In the genomic region with DNA sequence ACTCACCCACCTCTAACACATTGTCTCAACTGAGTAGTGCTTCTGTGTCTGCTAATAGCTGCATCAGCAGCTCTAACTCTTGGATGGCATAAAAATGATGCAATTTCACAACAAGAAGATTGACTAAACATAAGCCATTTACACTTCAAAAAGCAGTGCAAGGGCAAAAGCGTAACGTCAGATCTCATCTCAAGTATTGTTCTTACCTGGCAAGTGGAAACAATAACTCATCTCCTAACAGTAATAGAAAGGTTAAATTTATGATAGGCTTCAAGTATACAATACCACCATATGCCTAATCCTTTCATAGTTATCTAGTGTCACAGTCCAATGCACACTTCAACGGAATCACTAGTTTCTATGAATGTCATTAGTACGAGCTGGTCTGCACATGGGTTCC, we compare ENCODE assay signal across 8 cellular contexts. TPM values are rescaled to one million over a fixed set of nuclear protein-coding genes. Genes with fewer than 3 reads are reported as not detected.
DNase-seq lines count a peak whose midpoint lies in the region; ATAC-seq and TF ChIP-seq lines count a peak whose summit lies in the region.

No MANE protein-coding gene starts in this region.

- DNase-seq in GM12865 (ENCODE audit: low read depth) = peak; percentile 35
- no peak for DNase-seq in T-cell
- no peak for DNase-seq in islet precursor cell
- no peak for DNase-seq in left lung
- DNase-seq in NCI-H774 (lab: John Stamatoyannopoulos, UW) = no peak
- no peak for DNase-seq in activated effector memory CD4-positive, alpha-beta T cell treated with anti-CD3 and anti-CD28 coated beads, Interleukin-2, amount 50 U/mL, for 16 hours

- H3K27ac Mint-ChIP-seq in T-cell = peak overlapping the region; percentile 30 to 82

- no peak overlapping the region for H3K27ac ChIP-seq in left lung

- TF ChIP-seq CTCF in GM12865 (IDR thresholded peaks at IDR 0.05; ENCODE audit: insufficient read depth, low read depth, low read length, missing control alignments) = no peak
- no peak for TF ChIP-seq CTCF in left lung (IDR thresholded peaks at IDR 0.05)

- H3K4me3 ChIP-seq in GM12865 (ENCODE audit: low read depth, low read length) (no peak overlapping the region), left lung (no peak overlapping the region)

- CTCF ChIA-PET in T-cell (lab: Charles Lee) = interaction anchor here (1.2 to 1.3 kb wide), 2 partner anchors 9 to 12 kb away, joined by 3 read pairs; no protein-coding TSS in a partner anchor

- H3K9me3 ChIP-seq in left lung = no peaks in the 10 kb centered on the region

- H3K4me3 Mint-ChIP-seq in T-cell = peak overlapping the region in 1 of 3 donors; percentile 61

- H3K27me3 Mint-ChIP-seq in T-cell = no peaks in the 10 kb centered on the region

- peaks cover 0 to 3% of the 10 kb centered on the region in 2 donors for H3K36me3 ChIP-seq in left lung

- peaks cover 71 to 89% (median 85%) of the 10 kb centered on the region in 3 donors for H3K4me1 Mint-ChIP-seq in T-cell

- intact Hi-C loops in left lung (cut with DNase I) = no loop called here

- POLR2A ChIA-PET in T-cell (lab: Charles Lee) = interaction anchor here (0.6 to 1.7 kb wide), 6 partner anchors 8 to 41 kb away, joined by 3 to 8 read pairs (median 3); a partner anchor contains a TSS

- H3K9me3 Mint-ChIP-seq in T-cell = no peaks in the 10 kb centered on the region

- ATAC-seq in GM19397 (IDR thresholded peaks at IDR 0.05; ENCODE audit: unreplicated experiment) (peak; percentile 54), HG03103 (IDR thresholded peaks at IDR 0.05; ENCODE audit: low read depth, unreplicated experiment) (peak; percentile 46), T-cell (replicated peaks in 1 of 4) (no peak), left lung (no peak)

- H3K27me3 ChIP-seq in left lung = no peaks in the 10 kb centered on the region

- H3K36me3 Mint-ChIP-seq in T-cell = peaks cover 7% of the 10 kb centered on the region

- no peaks in the 10 kb centered on the region for H3K4me1 ChIP-seq in left lung

RNA-seq across cellular contexts. Expression of a gene that starts 14.8 kb away (rescaled TPM):
- total RNA-seq in T-cell (10 to 100 TPM; 19.1 to 31.6 (median 22.0) TPM), left lung (10 to 100 TPM in 1 of 2 donors, 1 to 10 TPM in 1; 9.3 to 15.5 TPM)

Comparison
In these comparisons a context has a peak if more than half of its experiments do, and no peak if none do; other contexts are left out.
1. ATAC-seq: peak in GM19397 (single experiment) and HG03103 (single experiment); none in T-cell (0 of 4) and left lung (single experiment).